Comparison of ENCODE assay signal across 16 cellular contexts in genomic region chr9:37507586-37508134, GRCh38. TPM values are rescaled to one million over a fixed set of nuclear protein-coding genes. Genes with fewer than 3 reads are reported as not detected.
A peak's percentile ranks its signal among the peaks of the same experiment; 100 is the strongest.
DNase-seq lines count a peak whose midpoint lies in the region; ATAC-seq, FAIRE-seq and TF ChIP-seq lines count a peak whose summit lies in the region.
"Had no signal": no experiment of that assay in that cellular context is flagged by ENCODE, and none has a peak within 500 bp of the region (broad histone marks: within the 10 kb centered on the region; RNA-seq: fewer than 3 reads in every experiment).

No MANE protein-coding gene starts in this region.

- no peaks in the 10 kb centered on the region for H3K27me3 ChIP-seq in CD4-positive, CD25-positive, alpha-beta regulatory T cell (ENCODE audit: control insufficient read depth, insufficient read depth, low read length)

- H3K36me3 Mint-ChIP-seq in CD4-positive, CD25-positive, alpha-beta regulatory T cell = peaks cover 19% of the 10 kb centered on the region

- no peak overlapping the region for H3K4me3 Mint-ChIP-seq in CD4-positive, CD25-positive, alpha-beta regulatory T cell
- H3K4me3 Mint-ChIP-seq: CD8-positive, alpha-beta T cell had no signal

- peak overlapping the region in 2 of 3 donors; percentile 5 to 71 for H3K27ac Mint-ChIP-seq in CD4-positive, CD25-positive, alpha-beta regulatory T cell
- H3K27ac Mint-ChIP-seq: CD8-positive, alpha-beta T cell had no signal

- peaks cover 0 to 13% (median 7%) of the 10 kb centered on the region in 4 donors for H3K4me1 Mint-ChIP-seq in CD4-positive, CD25-positive, alpha-beta regulatory T cell

- no peak for TF ChIP-seq CTCF in kidney (IDR thresholded peaks at IDR 0.05; ENCODE audit: borderline replicate concordance, extremely low read depth, insufficient read depth)

- H3K9me3 Mint-ChIP-seq in CD4-positive, CD25-positive, alpha-beta regulatory T cell = no peaks in the 10 kb centered on the region
- H3K9me3 Mint-ChIP-seq: CD8-positive, alpha-beta T cell had no signal

- intact Hi-C loops in kidney (cut with DNase I) (no loop called here), posterior vena cava (cut with DNase I) (no loop called here)

- H3K27ac ChIP-seq in CD4-positive, CD25-positive, alpha-beta regulatory T cell (ENCODE audit: insufficient read depth, low read length, poor library complexity, severe bottlenecking) = no peak overlapping the region
- H3K27ac ChIP-seq in kidney (ENCODE audit: low read depth in 2 of 2, low read length in 2 of 2) = no peak overlapping the region

- H3K4me1 ChIP-seq in CD4-positive, CD25-positive, alpha-beta regulatory T cell (ENCODE audit: control insufficient read depth, insufficient read depth, low read length, poor library complexity, severe bottlenecking) = no peaks in the 10 kb centered on the region
- H3K4me1 ChIP-seq in kidney (ENCODE audit: control insufficient read depth in 1 of 2, insufficient read depth in 1 of 2, low read depth in 1 of 2, low read length in 2 of 2) = no peaks in the 10 kb centered on the region
- H3K4me1 ChIP-seq: HAP-1 had no signal

- peaks cover 25% of the 10 kb centered on the region for H3K36me3 ChIP-seq in CD4-positive, CD25-positive, alpha-beta regulatory T cell (ENCODE audit: control insufficient read depth, insufficient read depth, low read length)
- no peaks in the 10 kb centered on the region for H3K36me3 ChIP-seq in kidney (ENCODE audit: control insufficient read depth in 1 of 2, insufficient read depth in 2 of 2, low read length in 2 of 2)

- H3K27me3 Mint-ChIP-seq in CD4-positive, CD25-positive, alpha-beta regulatory T cell = no peaks in the 10 kb centered on the region

- FAIRE-seq in kidney (lab: Jason Lieb, UNC) = no peak
- FAIRE-seq: GM12892 had no signal

- no peak overlapping the region for H3K9ac ChIP-seq in kidney (ENCODE audit: low read length in 2 of 2)

- ATAC-seq in CD4-positive, CD25-positive, alpha-beta regulatory T cell (ENCODE audit: low read depth in 2 of 2) = no peak
- no peak for ATAC-seq in HG02763 (IDR thresholded peaks at IDR 0.05; ENCODE audit: unreplicated experiment)
- ATAC-seq: CD8-positive, alpha-beta T cell had no signal

- H3K9me3 ChIP-seq in CD4-positive, CD25-positive, alpha-beta regulatory T cell (ENCODE audit: control insufficient read depth in 2 of 2, low read length in 2 of 2) = no peaks in the 10 kb centered on the region
- no peaks in the 10 kb centered on the region for H3K9me3 ChIP-seq in kidney (ENCODE audit: control insufficient read depth in 1 of 2, low read length in 2 of 2)
- H3K9me3 ChIP-seq: HAP-1 had no signal

- no peak overlapping the region for H3K4me3 ChIP-seq in CD4-positive, CD25-positive, alpha-beta regulatory T cell (ENCODE audit: low read depth, low read length)
- no peak overlapping the region for H3K4me3 ChIP-seq in kidney (ENCODE audit: low read length in 2 of 2)
- H3K4me3 ChIP-seq: HAP-1 had no signal

- no peak for DNase-seq in CD4-positive, CD25-positive, alpha-beta regulatory T cell
- DNase-seq in MV-4-11 (lab: John Stamatoyannopoulos, UW) (peak; percentile 27), kidney (peak; percentile 26), posterior vena cava (ENCODE audit: low spot score) (peak; percentile 64), NCI-H345 (lab: John Stamatoyannopoulos, UW) (no peak), NCI-H1694 (lab: John Stamatoyannopoulos, UW) (no peak)
- DNase-seq: ACHN; CD8-positive, alpha-beta T cell; DND-41; GDM1; NCI-H1417 treated with DMSO at 0.1 percent for 48 hours; NCI-H2081 treated with DMSO at 0.1 percent for 48 hours; NCI-H526 had no signal

RNA-seq across cellular contexts. Expression of gene POLR1E, which starts 21.9 kb away (rescaled TPM):
- total RNA-seq in CD4-positive, CD25-positive, alpha-beta regulatory T cell = 26.9 TPM
- polyA plus RNA-seq in CD4-positive, CD25-positive, alpha-beta regulatory T cell = 10 to 100 TPM; 11.2 to 18.3 (median 13.2) TPM
- total RNA-seq in kidney = 17.2 TPM
- polyA plus RNA-seq in kidney (ENCODE audit: insufficient read depth, low read depth, low replicate concordance) = 8.2 TPM
- total RNA-seq in posterior vena cava = 10 to 100 TPM; 16.9 to 18.5 TPM

RNA-seq across cellular contexts. Expression of gene ZBTB5, which starts 42.4 kb away (rescaled TPM):
- total RNA-seq in CD4-positive, CD25-positive, alpha-beta regulatory T cell = 13.5 TPM
- polyA plus RNA-seq in CD4-positive, CD25-positive, alpha-beta regulatory T cell = 1 to 10 TPM in 2 of 4 donors, under 1 TPM in 2; 0.22 to 1.6 (median 1.2) TPM
- total RNA-seq in kidney (14.1 TPM), posterior vena cava (1 to 10 TPM; 6.9 to 7.4 TPM)
- 6.1 TPM for polyA plus RNA-seq in kidney (ENCODE audit: insufficient read depth, low read depth, low replicate concordance)

Comparison
In these comparisons a context has a peak if more than half of its experiments do, and no peak if none do; other contexts are left out.
1. DNase-seq: peak in MV-4-11 (single experiment), kidney (single experiment) and posterior vena cava (single experiment); none in CD4-positive, CD25-positive, alpha-beta regulatory T cell (0 of 3), NCI-H345 (single experiment) and NCI-H1694 (single experiment).